Comparison of ENCODE assay signal across 12 cellular contexts in genomic region chr11:74257934-74258553, GRCh38. TPM values are rescaled to one million over a fixed set of nuclear protein-coding genes. Genes with fewer than 3 reads are reported as not detected.
DNase-seq lines count a peak whose midpoint lies in the region; ATAC-seq and TF ChIP-seq lines count a peak whose summit lies in the region.
"Had no signal": no experiment of that assay in that cellular context is flagged by ENCODE, and none has a peak within 500 bp of the region (broad histone marks: within the 10 kb centered on the region; RNA-seq: fewer than 3 reads in every experiment).

No MANE protein-coding gene starts in this region.

- peak overlapping the region; percentile 38 to 60 (median 50) for H3K27ac Mint-ChIP-seq in nephron
- H3K27ac Mint-ChIP-seq in T-helper 2 cell treated with Interferon-gamma antibody and Interleukin-4, amounts not matched to agents 5 μg/mL and 100 μg/mL, for 36 hours, result no peak overlapping the region
- no peak overlapping the region for H3K27ac Mint-ChIP-seq in Calu3 (ENCODE audit: unreplicated experiment)
- H3K27ac Mint-ChIP-seq: activated naive CD8-positive, alpha-beta T cell treated with anti-CD3 and anti-CD28 coated beads, Interleukin-2, amount 10 ng/mL, durations not matched to agents 7 days and 5 days had no signal

- H3K36me3 ChIP-seq in fibroblast of lung (ENCODE audit: control insufficient read depth, insufficient read depth, low read length), result peaks cover 2% of the 10 kb centered on the region

- CTCF ChIA-PET in Calu3 (lab: Charles Lee), result interaction anchor here (2.0 kb wide), 1 partner anchor 192 kb away, joined by 4 read pairs; no protein-coding TSS in a partner anchor

- H3K9me3 Mint-ChIP-seq in nephron, result no peaks in the 10 kb centered on the region
- H3K9me3 Mint-ChIP-seq in T-helper 2 cell treated with Interferon-gamma antibody and Interleukin-4, amounts not matched to agents 5 μg/mL and 100 μg/mL, for 36 hours, result no peaks in the 10 kb centered on the region
- H3K9me3 Mint-ChIP-seq in Calu3 (ENCODE audit: low read depth, unreplicated experiment), result peaks cover 3% of the 10 kb centered on the region
- H3K9me3 Mint-ChIP-seq: activated naive CD8-positive, alpha-beta T cell treated with anti-CD3 and anti-CD28 coated beads, Interleukin-2, amount 10 ng/mL, durations not matched to agents 7 days and 5 days had no signal

- H3K4me3 Mint-ChIP-seq in nephron (no peak overlapping the region), Calu3 (ENCODE audit: low read depth, unreplicated experiment) (no peak overlapping the region)
- no peak overlapping the region for H3K4me3 Mint-ChIP-seq in T-helper 2 cell treated with Interferon-gamma antibody and Interleukin-4, amounts not matched to agents 5 μg/mL and 100 μg/mL, for 36 hours
- H3K4me3 Mint-ChIP-seq: activated naive CD8-positive, alpha-beta T cell treated with anti-CD3 and anti-CD28 coated beads, Interleukin-2, amount 10 ng/mL, durations not matched to agents 7 days and 5 days had no signal

- no peaks in the 10 kb centered on the region for H4K20me1 ChIP-seq in fibroblast of lung (ENCODE audit: control insufficient read depth, extremely low read depth, insufficient read depth, low read length)

- BruUV-seq in Calu3 (replicated peaks; lab: Mats Ljungman, UMichigan), result no TSS peak

- no peaks in the 10 kb centered on the region for H3K9me3 ChIP-seq in fibroblast of lung (ENCODE audit: control insufficient read depth, insufficient read depth, low read depth, low read length)

- no peak overlapping the region for H3K27ac ChIP-seq in fibroblast of lung (ENCODE audit: insufficient read depth, low read length)
- H3K27ac ChIP-seq: RWPE1 had no signal

- no peak overlapping the region for H2AFZ ChIP-seq in fibroblast of lung (ENCODE audit: low read length)

- DNase-seq in AG20443 (ENCODE audit: low spot score) (peak; percentile 84), NCI-H510A (lab: John Stamatoyannopoulos, UW) (peak; percentile 17), fibroblast of lung (ENCODE audit: low read depth in 2 of 2) (peak; percentile 61 to 91), Calu3 (no peak)
- DNase-seq in T-helper 2 cell treated with Interferon-gamma antibody and Interleukin-4, amounts not matched to agents 5 μg/mL and 100 μg/mL, for 36 hours (ENCODE audit: low spot score), result no peak
- DNase-seq: activated CD4-positive, alpha-beta T cell treated with anti-CD3 and anti-CD28 coated beads, Interleukin-2, amount 50 U/mL, for 1 hour; activated naive CD8-positive, alpha-beta T cell treated with anti-CD3 and anti-CD28 coated beads, Interleukin-2, amount 10 ng/mL, durations not matched to agents 7 days and 5 days; stimulated activated CD4-positive, alpha-beta T cell treated with anti-CD3 and anti-CD28 coated beads, Interleukin-15, amount 100 ng/mL, for 24 hours had no signal

- H3K4me2 ChIP-seq in fibroblast of lung (ENCODE audit: extremely low read depth, insufficient read depth, low read length), result no peak overlapping the region

- no peaks in the 10 kb centered on the region for H3K79me2 ChIP-seq in fibroblast of lung (ENCODE audit: control insufficient read depth, insufficient read depth, low read length)

- no peak overlapping the region for H3K9ac ChIP-seq in fibroblast of lung (ENCODE audit: insufficient read depth, low read length)

- intact Hi-C loops in Calu3 (cut with micrococcal nuclease; ENCODE audit: unreplicated experiment), result loop anchor here (2.0 to 10.0 kb wide), 3 partner anchors 63 to 317 kb away; no protein-coding TSS in a partner anchor

- H3K4me1 Mint-ChIP-seq in nephron, result peaks cover 12% of the 10 kb centered on the region
- peaks cover 3% of the 10 kb centered on the region for H3K4me1 Mint-ChIP-seq in T-helper 2 cell treated with Interferon-gamma antibody and Interleukin-4, amounts not matched to agents 5 μg/mL and 100 μg/mL, for 36 hours (ENCODE audit: low read depth)
- H3K4me1 Mint-ChIP-seq in Calu3 (ENCODE audit: low read depth, unreplicated experiment), result no peaks in the 10 kb centered on the region

- H3K27me3 Mint-ChIP-seq in nephron (ENCODE audit: low read depth) (peaks cover 22% of the 10 kb centered on the region), Calu3 (ENCODE audit: unreplicated experiment) (peaks cover 28% of the 10 kb centered on the region)
- peaks cover 5% of the 10 kb centered on the region for H3K27me3 Mint-ChIP-seq in T-helper 2 cell treated with Interferon-gamma antibody and Interleukin-4, amounts not matched to agents 5 μg/mL and 100 μg/mL, for 36 hours (ENCODE audit: low read depth)

- no peak for ATAC-seq in GM18907 (IDR thresholded peaks at IDR 0.05; ENCODE audit: unreplicated experiment)
- ATAC-seq in GM18498 (IDR thresholded peaks at IDR 0.05; ENCODE audit: unreplicated experiment), result no peak

- no peak for TF ChIP-seq CTCF in fibroblast of lung (conservative IDR thresholded peaks at IDR 0.05 in 1 of 2, IDR thresholded peaks at IDR 0.05 in 1 of 2; ENCODE audit: low read depth in 1 of 2, low read length in 2 of 2)
- TF ChIP-seq CTCF in nephron (IDR thresholded peaks at IDR 0.05; ENCODE audit: unreplicated experiment in 3 of 3), result no peak
- no peak for TF ChIP-seq CTCF in Calu3 (IDR thresholded peaks at IDR 0.05; ENCODE audit: unreplicated experiment)

- H3K4me1 ChIP-seq in fibroblast of lung (ENCODE audit: control insufficient read depth, extremely low read depth, insufficient read depth, low read length), result no peaks in the 10 kb centered on the region

- H3K4me3 ChIP-seq in fibroblast of lung (replicated peaks in 1 of 4; ENCODE audit: control extremely low read depth in 1 of 4, insufficient read depth in 1 of 4, low read depth in 3 of 4, low read length in 4 of 4), result no peak overlapping the region

- H3K36me3 Mint-ChIP-seq in nephron (ENCODE audit: low read depth) (peaks cover 18% of the 10 kb centered on the region), Calu3 (ENCODE audit: insufficient read depth, unreplicated experiment) (peaks cover 7% of the 10 kb centered on the region)
- peaks cover 7% of the 10 kb centered on the region for H3K36me3 Mint-ChIP-seq in T-helper 2 cell treated with Interferon-gamma antibody and Interleukin-4, amounts not matched to agents 5 μg/mL and 100 μg/mL, for 36 hours (ENCODE audit: low read depth)

- no peaks in the 10 kb centered on the region for H3K27me3 ChIP-seq in fibroblast of lung (ENCODE audit: control insufficient read depth, insufficient read depth, low read length)

RNA-seq across cellular contexts. Expression of gene P4HA3, which starts 53.4 kb away (rescaled TPM):
- total RNA-seq in fibroblast of lung, result 4.1 and 5.1 TPM in 2 replicates
- polyA plus RNA-seq in fibroblast of lung, result 2.2 and 3.1 TPM in 2 replicates
- 1.8 and 2.6 TPM in 2 replicates for polyA plus RNA-seq in fibroblast of lung (2012)
- 1.9 TPM in 1 of 2 replicates, not detected in the other for polyA minus RNA-seq in fibroblast of lung (ENCODE audit: low replicate concordance)
- total RNA-seq in Calu3 (2022), result not detected in 2 replicates
- total RNA-seq: activated naive CD8-positive, alpha-beta T cell treated with anti-CD3 and anti-CD28 coated beads, Interleukin-2, amount 10 ng/mL, durations not matched to agents 7 days and 5 days had no signal

Comparison
In these comparisons a context has a peak if more than half of its experiments do, and no peak if none do; other contexts are left out.
1. DNase-seq: peak in AG20443 (single experiment), NCI-H510A (single experiment) and fibroblast of lung (2 of 2); none in T-helper 2 cell treated with Interferon-gamma antibody and Interleukin-4, amounts not matched to agents 5 μg/mL and 100 μg/mL, for 36 hours (single experiment) and Calu3 (single experiment).
2. H3K27ac Mint-ChIP-seq: peak in nephron (3 of 3); none in T-helper 2 cell treated with Interferon-gamma antibody and Interleukin-4, amounts not matched to agents 5 μg/mL and 100 μg/mL, for 36 hours (single experiment) and Calu3 (single experiment).